7 cellular contexts compared by ENCODE assay signal in genomic region chr5:124650960-124651662, GRCh38.
DNase-seq lines count a peak whose midpoint lies in the region; ATAC-seq lines count a peak whose summit lies in the region.

No MANE protein-coding gene starts in this region.

- peaks cover 6 to 20% of the 10 kb centered on the region in 2 donors for H3K36me3 Mint-ChIP-seq in stimulated activated naive B cell treated with anti-CD40 and anti-IgM and Interleukin-4, amounts not matched to agents 10 μg/mL and 1 μg/mL and 100 μg/mL, for 72 hours

- H3K4me3 Mint-ChIP-seq in stimulated activated naive B cell treated with anti-CD40 and anti-IgM and Interleukin-4, amounts not matched to agents 10 μg/mL and 1 μg/mL and 100 μg/mL, for 72 hours: peak overlapping the region; percentile 88 to 91

- H3K4me3 ChIP-seq in HUES64 (ENCODE audit: low read length): peak overlapping the region; percentile 54; the same call in 1 of the 2 replicates
- H3K4me3 ChIP-seq in iPS-20b (ENCODE audit: low read length): peak overlapping the region; percentile 64

- DNase-seq in stimulated activated naive B cell treated with anti-CD40 and anti-IgM and Interleukin-4, amounts not matched to agents 10 μg/mL and 1 μg/mL and 100 μg/mL, for 72 hours: no peak
- no peak for DNase-seq in NCI-H2196 treated with DMSO at 0.1 percent for 48 hours (lab: John Stamatoyannopoulos, UW; ENCODE audit: unreplicated experiment)

- H3K9me3 ChIP-seq in HUES64 (ENCODE audit: insufficient read depth, low read depth, low read length) (no peaks in the 10 kb centered on the region), iPS-20b (ENCODE audit: insufficient read depth, low read depth, low read length) (no peaks in the 10 kb centered on the region)

- peaks cover 32 to 59% of the 10 kb centered on the region in 2 donors for H3K4me1 Mint-ChIP-seq in stimulated activated naive B cell treated with anti-CD40 and anti-IgM and Interleukin-4, amounts not matched to agents 10 μg/mL and 1 μg/mL and 100 μg/mL, for 72 hours

- peak overlapping the region; percentile 88 for H3K27ac Mint-ChIP-seq in stimulated activated naive B cell treated with anti-CD40 and anti-IgM and Interleukin-4, amounts not matched to agents 10 μg/mL and 1 μg/mL and 100 μg/mL, for 72 hours

- peak overlapping the region; percentile 87 for H3K27ac ChIP-seq in HUES64 (ENCODE audit: low read depth, low read length)
- peak overlapping the region; percentile 73 for H3K27ac ChIP-seq in angular gyrus (ENCODE audit: low read depth, low read length)
- H3K27ac ChIP-seq in iPS-20b (ENCODE audit: low read length): no peak overlapping the region

- no peak for ATAC-seq in stimulated activated naive B cell treated with anti-CD40 and anti-IgM and Interleukin-4, amounts not matched to agents 10 μg/mL and 1 μg/mL and 100 μg/mL, for 72 hours (replicated peaks)
- ATAC-seq in GM21786 (IDR thresholded peaks at IDR 0.05; ENCODE audit: unreplicated experiment) (no peak), GM18907 (IDR thresholded peaks at IDR 0.05; ENCODE audit: unreplicated experiment) (no peak)

- H3K36me3 ChIP-seq in HUES64 (ENCODE audit: insufficient read depth, low read length): peaks cover 31% of the 10 kb centered on the region
- H3K36me3 ChIP-seq in iPS-20b (ENCODE audit: insufficient read depth, low read depth, low read length): peaks cover 35% of the 10 kb centered on the region

- H3K27me3 Mint-ChIP-seq in stimulated activated naive B cell treated with anti-CD40 and anti-IgM and Interleukin-4, amounts not matched to agents 10 μg/mL and 1 μg/mL and 100 μg/mL, for 72 hours: peaks cover 0 to 8% of the 10 kb centered on the region in 2 donors

- H3K27me3 ChIP-seq in HUES64 (ENCODE audit: insufficient read depth, low read length) (no peaks in the 10 kb centered on the region), iPS-20b (ENCODE audit: insufficient read depth, low read length) (no peaks in the 10 kb centered on the region)

- 63% methylated on average over 3 of the region's 3 CpGs for WGBS in HUES64

- H3K4me1 ChIP-seq in HUES64 (ENCODE audit: insufficient read depth, low read length) (peaks cover 44% of the 10 kb centered on the region), iPS-20b (ENCODE audit: insufficient read depth, low read length) (peaks cover 34% of the 10 kb centered on the region)

- H3K9ac ChIP-seq in HUES64 (ENCODE audit: low read depth, low read length): no peak overlapping the region
- peak overlapping the region; percentile 32; the same call in 1 of the 2 replicates for H3K9ac ChIP-seq in iPS-20b (ENCODE audit: low read depth, low read length)

- H3K9me3 Mint-ChIP-seq in stimulated activated naive B cell treated with anti-CD40 and anti-IgM and Interleukin-4, amounts not matched to agents 10 μg/mL and 1 μg/mL and 100 μg/mL, for 72 hours: no peaks in the 10 kb centered on the region
